28 cellular contexts compared by ENCODE assay signal in genomic region chr7:50952544-50952943, GRCh38.
"Had no signal": no experiment of that assay in that cellular context is flagged by ENCODE, and none has a peak within 500 bp of the region (broad histone marks: within the 10 kb centered on the region; RNA-seq: fewer than 3 reads in every experiment).

No MANE protein-coding gene starts in this region.

- H3K36me3 ChIP-seq: brain microvascular endothelial cell, Peyer's patch had no signal

- DNase-seq: activated CD4-positive, alpha-beta memory T cell treated with anti-CD3 and anti-CD28 coated beads for 36 hours; activated CD4-positive, alpha-beta T cell treated with anti-CD3 and anti-CD28 coated beads for 48 hours; activated CD4-positive, CD25-positive, alpha-beta regulatory T cell treated with anti-CD3 and anti-CD28 coated beads, Interleukin-2, amount 50 U/mL, for 72 hours; activated CD8-positive, alpha-beta memory T cell treated with anti-CD3 and anti-CD28 coated beads for 24 hours; activated effector memory CD4-positive, alpha-beta T cell treated with anti-CD3 and anti-CD28 coated beads, Interleukin-2, amount 50 U/mL, for 16 hours; activated naive CD4-positive, alpha-beta T cell treated with Interleukin-2 at 50 U/mL for 16 hours; activated naive CD8-positive, alpha-beta T cell treated with anti-CD3 and anti-CD28 coated beads, Interleukin-2, amount 50 U/mL, for 24 hours; activated T-cell treated with anti-CD3 and anti-CD28 coated beads, Interleukin-2, amount 50 U/mL, for 4 hours; amniotic stem cell; brain microvascular endothelial cell; Karpas-422; NCI-H1092; NCI-H1417; NCI-H1930; NCI-H2171; NCI-H2227 treated with DMSO at 0.1 percent for 48 hours; NCI-H446 treated with DMSO at 0.1 percent for 48 hours; NCI-H526; NCI-H774; Peyer's patch; SHP77 treated with DMSO at 0.1 percent for 48 hours; T-helper 9 cell had no signal

- H3K27me3 ChIP-seq: brain microvascular endothelial cell, Peyer's patch had no signal

- H3K36me3 Mint-ChIP-seq: activated CD4-positive, alpha-beta memory T cell treated with anti-CD3 and anti-CD28 coated beads for 36 hours had no signal

- ATAC-seq: activated naive CD4-positive, alpha-beta T cell treated with anti-CD3 and anti-CD28 coated beads, Interleukin-2, amount 50 U/mL, for 72 hours; activated naive CD8-positive, alpha-beta T cell treated with anti-CD3 and anti-CD28 coated beads, Interleukin-2, amount 50 U/mL, for 24 hours; activated T-cell treated with anti-CD3 and anti-CD28 coated beads, Interleukin-2, amount 50 U/mL, for 4 hours; K562; WTC11 had no signal

- H3K4me1 ChIP-seq: Peyer's patch had no signal

- H3K4me3 ChIP-seq: K562, Peyer's patch had no signal

- H3K4me3 Mint-ChIP-seq: activated CD4-positive, alpha-beta memory T cell treated with anti-CD3 and anti-CD28 coated beads for 36 hours; activated naive CD8-positive, alpha-beta T cell treated with anti-CD3 and anti-CD28 coated beads, Interleukin-2, amount 50 U/mL, for 24 hours; activated T-cell treated with anti-CD3 and anti-CD28 coated beads, Interleukin-2, amount 50 U/mL, for 4 hours; T-helper 1 cell treated with Interleukin-12 subunit alpha and Interleukin-12 subunit beta and Interleukin-4 antibody, amounts not matched to agents 30 μg/mL and 1 μg/mL, for 36 hours; WTC11 had no signal

- H3K27ac ChIP-seq: brain microvascular endothelial cell, Peyer's patch, RWPE1 had no signal

- H3K27ac Mint-ChIP-seq: activated CD4-positive, alpha-beta memory T cell treated with anti-CD3 and anti-CD28 coated beads for 36 hours; activated naive CD4-positive, alpha-beta T cell treated with anti-CD3 and anti-CD28 coated beads, Interleukin-2, amount 50 U/mL, for 72 hours; activated naive CD8-positive, alpha-beta T cell treated with anti-CD3 and anti-CD28 coated beads, Interleukin-2, amount 50 U/mL, for 24 hours; T-helper 1 cell treated with Interleukin-12 subunit alpha and Interleukin-12 subunit beta and Interleukin-4 antibody, amounts not matched to agents 30 μg/mL and 1 μg/mL, for 36 hours; WTC11 had no signal

- H3K4me1 Mint-ChIP-seq: activated naive CD8-positive, alpha-beta T cell treated with anti-CD3 and anti-CD28 coated beads, Interleukin-2, amount 50 U/mL, for 24 hours had no signal

- FAIRE-seq: astrocyte, K562 had no signal
